8 cellular contexts compared by ENCODE assay signal in the genomic region with DNA sequence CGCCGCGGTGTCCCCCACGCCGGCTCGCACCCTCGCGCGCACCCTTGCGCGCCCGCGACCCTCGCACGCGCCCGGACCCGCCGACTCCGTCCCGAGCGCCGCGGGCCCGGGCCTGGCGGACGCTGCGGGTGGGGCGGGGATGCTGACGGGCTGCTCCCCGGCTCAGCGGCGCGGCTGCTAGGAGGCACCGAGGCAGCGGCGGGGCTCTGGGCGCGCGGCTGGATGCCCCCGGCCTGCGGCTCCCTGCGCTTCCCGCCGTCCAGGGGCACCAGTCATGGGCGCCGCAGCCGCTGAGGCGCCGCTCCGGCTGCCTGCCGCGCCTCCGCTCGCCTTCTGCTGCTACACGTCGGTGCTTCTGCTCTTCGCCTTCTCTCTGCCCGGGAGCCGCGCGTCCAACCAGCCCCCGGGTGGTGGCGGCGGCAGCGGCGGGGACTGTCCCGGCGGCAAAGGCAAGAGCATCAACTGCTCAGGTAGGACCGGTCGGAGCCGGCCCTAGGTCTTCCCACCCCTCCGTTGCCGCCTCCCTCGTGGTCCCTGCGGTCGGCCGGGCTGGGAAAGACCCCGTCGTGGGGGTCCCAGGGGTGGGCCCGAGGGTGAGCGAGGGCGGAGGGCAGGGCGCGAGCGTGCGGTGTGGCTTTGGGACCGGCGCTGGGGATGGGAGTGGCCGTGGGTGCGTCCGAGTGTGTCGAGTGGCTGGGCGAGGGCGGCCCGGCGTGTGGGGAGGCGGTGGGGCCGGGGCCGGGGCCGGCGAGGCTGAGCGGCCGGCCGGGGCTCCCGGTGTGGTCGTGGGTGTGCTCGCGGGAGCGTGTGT. TPM values are rescaled to one million over a fixed set of nuclear protein-coding genes. Genes with fewer than 3 reads are reported as not detected.
A peak's percentile ranks its signal among the peaks of the same experiment; 100 is the strongest.
DNase-seq lines count a peak whose midpoint lies in the region; ATAC-seq and TF ChIP-seq lines count a peak whose summit lies in the region.

No MANE protein-coding gene starts in this region.

- DNase-seq in BE2C: peak; percentile 63
- peak; percentile 14 for DNase-seq in SK-MEL-5 (ENCODE audit: low read depth, low spot score)
- DNase-seq in cerebellar cortex (ENCODE audit: low spot score): no peak

- TF ChIP-seq CTCF in BE2C (IDR thresholded peaks at IDR 0.05; ENCODE audit: low read depth, low read length): no peak

- peak overlapping the region; percentile 55 for H3K27ac ChIP-seq in angular gyrus (ENCODE audit: low read depth, low read length)
- H3K27ac ChIP-seq in skeletal muscle tissue (ENCODE audit: low read depth, low read length): no peak overlapping the region

- H3K4me3 ChIP-seq in BE2C (ENCODE audit: low read depth, low read length) (peak overlapping the region; percentile 75), iPS-11a (ENCODE audit: low read depth, low read length) (peak overlapping the region; percentile 77), skeletal muscle tissue (ENCODE audit: low read length in 3 of 3) (peak overlapping the region; percentile 38 to 73 (median 65))

- H3K4me1 ChIP-seq in BE2C: no peaks in the 10 kb centered on the region
- peaks cover 0 to 14% (median 4%) of the 10 kb centered on the region in 3 donors for H3K4me1 ChIP-seq in skeletal muscle tissue (ENCODE audit: control insufficient read depth in 3 of 3, insufficient read depth in 3 of 3, low read length in 3 of 3)

- H3K9me3 ChIP-seq in BE2C (no peaks in the 10 kb centered on the region; the same call in 1 of the 2 replicates), skeletal muscle tissue (ENCODE audit: control insufficient read depth in 3 of 3, low read length in 3 of 3) (no peaks in the 10 kb centered on the region)

- no peaks in the 10 kb centered on the region for H3K36me3 ChIP-seq in BE2C
- no peaks in the 10 kb centered on the region for H3K36me3 ChIP-seq in skeletal muscle tissue (ENCODE audit: control insufficient read depth in 3 of 3, insufficient read depth in 3 of 3, low read length in 3 of 3)

- in situ Hi-C loops in SK-MEL-5 (cut with HindIII; ENCODE audit: low pct_unique_long_range_greater_than_20kb, low sequenced_read_pairs): no loop called here

- ATAC-seq in GM19324 (IDR thresholded peaks at IDR 0.05; ENCODE audit: low FRiP score, unreplicated experiment): peak; percentile 69
- peak; percentile 58 for ATAC-seq in HG03378 (IDR thresholded peaks at IDR 0.05; ENCODE audit: unreplicated experiment)

- H3K27me3 ChIP-seq in BE2C: no peaks in the 10 kb centered on the region
- peaks cover 0 to 4% (median 0%) of the 10 kb centered on the region in 3 donors for H3K27me3 ChIP-seq in skeletal muscle tissue (ENCODE audit: control insufficient read depth in 3 of 3, insufficient read depth in 3 of 3, low read length in 3 of 3)

- peak overlapping the region in 2 of 3 donors; percentile 45 to 57 for H3K9ac ChIP-seq in skeletal muscle tissue (ENCODE audit: low read depth in 1 of 3, low read length in 3 of 3)

RNA-seq across cellular contexts. Expression of a gene that starts 0.5 kb away (rescaled TPM):
- 0.63 TPM for polyA plus RNA-seq in BE2C (2012; ENCODE audit: insufficient read depth, insufficient read length, low read depth)
- 0.45 and 4.3 TPM in 2 replicates for total RNA-seq in SK-MEL-5 (2014; rRNA removed; shearing (Covaris generic))
- polyA plus RNA-seq in SK-MEL-5 (2015; cell fraction: cytosol; rRNA removed): 1.2 and 1.4 TPM in 2 replicates
- not detected in 2 replicates for polyA plus RNA-seq in SK-MEL-5 (2015; cell fraction: nucleus; rRNA removed)
- total RNA-seq in skeletal muscle tissue: not detected

RNA-seq across cellular contexts. Expression of a gene that starts 46.5 kb away (rescaled TPM):
- polyA plus RNA-seq in BE2C (2012; ENCODE audit: insufficient read depth, insufficient read length, low read depth): 42.3 TPM
- 101 and 103 TPM in 2 replicates for total RNA-seq in SK-MEL-5 (2014; rRNA removed; shearing (Covaris generic))
- polyA plus RNA-seq in SK-MEL-5 (2015; cell fraction: cytosol; rRNA removed): 70.2 and 87.0 TPM in 2 replicates
- 24.8 and 30.7 TPM in 2 replicates for polyA plus RNA-seq in SK-MEL-5 (2015; cell fraction: nucleus; rRNA removed)
- 15.7 TPM for total RNA-seq in skeletal muscle tissue
